11 cellular contexts compared by ENCODE assay signal in genomic region chr10:88245974-88246511, GRCh38.
A peak's percentile ranks its signal among the peaks of the same experiment; 100 is the strongest.
DNase-seq lines count a peak whose midpoint lies in the region; ATAC-seq and TF ChIP-seq lines count a peak whose summit lies in the region.
"Had no signal": no experiment of that assay in that cellular context is flagged by ENCODE, and none has a peak within 500 bp of the region (broad histone marks: within the 10 kb centered on the region; RNA-seq: fewer than 3 reads in every experiment).

No MANE protein-coding gene starts in this region.

- DNase-seq in adipocyte (ENCODE audit: low read depth) = peak; percentile 16
- peak; percentile 47 for DNase-seq in fibroblast of peridontal ligament (ENCODE audit: extremely low read depth)
- DNase-seq in mucosa of descending colon = no peak
- no peak for DNase-seq in upper lobe of right lung
- DNase-seq in effector CD4-positive, alpha-beta T cell = no peak
- DNase-seq in dedifferentiated amniotic fluid mesenchymal stem cell (ENCODE audit: extremely low spot score) = no peak
- no peak for DNase-seq in glutamatergic neuron
- DNase-seq: Calu3, NCI-H2227 treated with DMSO at 0.1 percent for 48 hours had no signal

- no peak overlapping the region for H3K4me3 ChIP-seq in adipocyte (ENCODE audit: low read length)
- no peak overlapping the region for H3K4me3 ChIP-seq in mucosa of descending colon
- peak overlapping the region; percentile 6 for H3K4me3 ChIP-seq in upper lobe of right lung
- H3K4me3 ChIP-seq: GM12878 had no signal

- intact Hi-C loops in mucosa of descending colon (cut with DNase I, micrococcal nuclease) = no loop called here
- intact Hi-C loops in upper lobe of right lung (cut with DNase I) = no loop called here

- H3K4me1 ChIP-seq in adipocyte (ENCODE audit: control insufficient read depth, insufficient read depth, low read length) (peaks cover 49% of the 10 kb centered on the region), mucosa of descending colon (ENCODE audit: low read depth) (peaks cover 20% of the 10 kb centered on the region), upper lobe of right lung (peaks cover 31% of the 10 kb centered on the region)
- H3K4me1 ChIP-seq: breast epithelium had no signal

- H3K36me3 ChIP-seq in adipocyte (ENCODE audit: control insufficient read depth, insufficient read depth, low read length, severe bottlenecking) = no peaks in the 10 kb centered on the region
- no peaks in the 10 kb centered on the region for H3K36me3 ChIP-seq in mucosa of descending colon (ENCODE audit: low read depth)
- no peaks in the 10 kb centered on the region for H3K36me3 ChIP-seq in upper lobe of right lung
- H3K36me3 ChIP-seq: breast epithelium had no signal

- no peak overlapping the region for H3K4me3 Mint-ChIP-seq in glutamatergic neuron (ENCODE audit: unreplicated experiment)

- H3K9ac ChIP-seq in adipocyte (ENCODE audit: low read length) = peak overlapping the region; percentile 4

- TF ChIP-seq CTCF in mucosa of descending colon (IDR thresholded peaks at IDR 0.05) = no peak
- no peak for TF ChIP-seq CTCF in upper lobe of right lung (IDR thresholded peaks at IDR 0.05)
- no peak for TF ChIP-seq CTCF in glutamatergic neuron (IDR thresholded peaks at IDR 0.05; ENCODE audit: partially characterized antibody, unreplicated experiment)

- no peaks in the 10 kb centered on the region for H3K9me3 ChIP-seq in adipocyte (ENCODE audit: control insufficient read depth, low read length)
- H3K9me3 ChIP-seq in mucosa of descending colon = no peaks in the 10 kb centered on the region
- no peaks in the 10 kb centered on the region for H3K9me3 ChIP-seq in upper lobe of right lung
- H3K9me3 ChIP-seq: breast epithelium had no signal

- H3K36me3 Mint-ChIP-seq in glutamatergic neuron (ENCODE audit: unreplicated experiment) = no peaks in the 10 kb centered on the region

- no peaks in the 10 kb centered on the region for H3K27me3 Mint-ChIP-seq in glutamatergic neuron (ENCODE audit: unreplicated experiment)

- no peak overlapping the region for H3K27ac ChIP-seq in upper lobe of right lung
- H3K27ac ChIP-seq: breast epithelium had no signal

- H3K4me1 Mint-ChIP-seq in glutamatergic neuron (ENCODE audit: low read depth, unreplicated experiment) = no peaks in the 10 kb centered on the region

- H3K27ac Mint-ChIP-seq in glutamatergic neuron (ENCODE audit: unreplicated experiment) = no peak overlapping the region

- H3K27me3 ChIP-seq in adipocyte (replicated peaks; ENCODE audit: control insufficient read depth, insufficient read depth, low read length) = no peaks in the 10 kb centered on the region
- no peaks in the 10 kb centered on the region for H3K27me3 ChIP-seq in upper lobe of right lung
- H3K27me3 ChIP-seq: breast epithelium had no signal

- no peaks in the 10 kb centered on the region for H3K9me3 Mint-ChIP-seq in glutamatergic neuron (ENCODE audit: unreplicated experiment)

- ATAC-seq in mucosa of descending colon (peak; percentile 20), upper lobe of right lung (peak; percentile 46)
- ATAC-seq: GM12878 had no signal

Comparison
In these comparisons a context has a peak if more than half of its experiments do, and no peak if none do; other contexts are left out.
1. DNase-seq: peak in adipocyte (single experiment) and fibroblast of peridontal ligament (single experiment); none in mucosa of descending colon (0 of 3), upper lobe of right lung (single experiment), effector CD4-positive, alpha-beta T cell (single experiment), dedifferentiated amniotic fluid mesenchymal stem cell (single experiment) and glutamatergic neuron (single experiment).